Comparison of ENCODE assay signal across 28 cellular contexts in genomic region chr12:16599081-16599480, GRCh38. TPM values are rescaled to one million over a fixed set of nuclear protein-coding genes. Genes with fewer than 3 reads are reported as not detected.
DNase-seq lines count a peak whose midpoint lies in the region; ATAC-seq, FAIRE-seq and TF ChIP-seq lines count a peak whose summit lies in the region.
"Had no signal": no experiment of that assay in that cellular context is flagged by ENCODE, and none has a peak within 500 bp of the region (broad histone marks: within the 10 kb centered on the region; RNA-seq: fewer than 3 reads in every experiment).

No MANE protein-coding gene starts in this region.

- no peak for TF ChIP-seq POLR2A in sigmoid colon (IDR thresholded peaks at IDR 0.05)

- no peak overlapping the region for H2AFZ ChIP-seq in GM23338

- H3K9me3 Mint-ChIP-seq in GM23338: no peaks in the 10 kb centered on the region
- H3K9me3 Mint-ChIP-seq: activated T-cell treated with anti-CD3 and anti-CD28 coated beads, Interleukin-2, amount 50 U/mL, for 4 hours; nephron had no signal

- 88 to 89% methylated on average over 6 of the region's 6 CpGs for WGBS in sigmoid colon, 2 donors

- no peaks in the 10 kb centered on the region for H3F3A ChIP-seq in GM23338 (replicated peaks; ENCODE audit: low read depth)

- DNase-seq in DMS53 treated with DMSO at 0.1 percent for 48 hours (lab: John Stamatoyannopoulos, UW; ENCODE audit: unreplicated experiment) (peak; percentile 87), GM23338 (ENCODE audit: low spot score) (no peak), bronchial epithelial cell (ENCODE audit: low read depth) (peak; percentile 69), sigmoid colon (peak; percentile 82), OCI-M1 (lab: John Stamatoyannopoulos, UW) (no peak), RCC 7860 (ENCODE audit: low spot score) (no peak)
- DNase-seq: activated CD4-positive, alpha-beta T cell treated with anti-CD3 and anti-CD28 coated beads for 48 hours; activated T-cell treated with anti-CD3 and anti-CD28 coated beads, Interleukin-2, amount 50 U/mL, for 4 hours; adrenal gland; colonic mucosa; esophagus squamous epithelium; hippocampal formation; immature natural killer cell; left ventricle myocardium inferior; midbrain; NCI-H187; NCI-H82; stimulated activated naive CD4-positive, alpha-beta T cell treated with Interleukin-2 at 50 U/mL for 16 hours; tibial artery had no signal

- H3K9me3 ChIP-seq in sigmoid colon: no peaks in the 10 kb centered on the region
- H3K9me3 ChIP-seq: adrenal gland, colonic mucosa, esophagus squamous epithelium, left ventricle myocardium inferior, right atrium auricular region, tibial artery had no signal

- peak in 1 of 4 donors; percentile 53 for TF ChIP-seq EP300 in sigmoid colon (IDR thresholded peaks at IDR 0.05)

- H3K27me3 Mint-ChIP-seq in GM23338 (ENCODE audit: insufficient read depth, low read depth, poor library complexity): peaks cover 3% of the 10 kb centered on the region

- H3K27ac ChIP-seq in GM23338 (ENCODE audit: low read depth) (no peak overlapping the region), sigmoid colon (peak overlapping the region; percentile 84 to 91 (median 84))
- H3K27ac ChIP-seq: adrenal gland, colonic mucosa, esophagus squamous epithelium, left ventricle myocardium inferior, right atrium auricular region, tibial artery had no signal

- H3K79me2 ChIP-seq in GM23338 (replicated peaks; ENCODE audit: insufficient read depth): no peaks in the 10 kb centered on the region

- no peaks in the 10 kb centered on the region for H3K9me2 ChIP-seq in GM23338 (ENCODE audit: insufficient read depth)

- H3K36me3 Mint-ChIP-seq in GM23338 (ENCODE audit: low read depth): no peaks in the 10 kb centered on the region; the same call in 2 of the 3 replicates

- 0 out of 2 replicates have a peak overlapping the region, but pooled peaks have one; percentile 68 for H3K4me2 ChIP-seq in GM23338

- peaks cover 59% of the 10 kb centered on the region for H3K4me1 Mint-ChIP-seq in GM23338
- H3K4me1 Mint-ChIP-seq: immature natural killer cell had no signal

- H3K27ac Mint-ChIP-seq in GM23338: peak overlapping the region; percentile 25; the same call in 1 of the 2 replicates
- H3K27ac Mint-ChIP-seq: immature natural killer cell, nephron had no signal

- H3K27me3 ChIP-seq in GM23338 (ENCODE audit: insufficient read depth) (peaks cover 5% of the 10 kb centered on the region; the same call in 1 of the 2 replicates), bronchial epithelial cell (ENCODE audit: control insufficient read depth, insufficient read depth, low read length) (no peaks in the 10 kb centered on the region), sigmoid colon (no peaks in the 10 kb centered on the region)
- H3K27me3 ChIP-seq: adrenal gland, colonic mucosa, right atrium auricular region, tibial artery had no signal

- no peaks in the 10 kb centered on the region for H4K20me1 ChIP-seq in GM23338 (replicated peaks; ENCODE audit: insufficient read depth)

- intact Hi-C loops in sigmoid colon (cut with DNase I): loop anchor here (10.0 kb wide), 1 partner anchor 684 kb away; the partner anchor contains the start of gene DERA

- H3K4me3 ChIP-seq in GM23338: no peak overlapping the region
- H3K4me3 ChIP-seq in bronchial epithelial cell (ENCODE audit: low read depth, low read length): peak overlapping the region; percentile 25
- H3K4me3 ChIP-seq in sigmoid colon: peak overlapping the region in 3 of 4 donors; percentile 11 to 37 (median 33)
- H3K4me3 ChIP-seq: adrenal gland, colonic mucosa, esophagus squamous epithelium, left ventricle myocardium inferior, right atrium auricular region, tibial artery had no signal

- H3K4me1 ChIP-seq in GM23338 (ENCODE audit: insufficient read depth) (peaks cover 52% of the 10 kb centered on the region), sigmoid colon (peaks cover 0 to 37% (median 15%) of the 10 kb centered on the region in 4 donors)
- H3K4me1 ChIP-seq: adrenal gland, colonic mucosa, esophagus squamous epithelium, left ventricle myocardium inferior, right atrium auricular region, tibial artery had no signal

- no peak overlapping the region for H3K4me3 Mint-ChIP-seq in GM23338
- H3K4me3 Mint-ChIP-seq: activated T-cell treated with anti-CD3 and anti-CD28 coated beads, Interleukin-2, amount 50 U/mL, for 4 hours; immature natural killer cell; nephron had no signal

- FAIRE-seq in bronchial epithelial cell (lab: Jason Lieb, UNC) (no peak), RCC 7860 (lab: Jason Lieb, UNC) (no peak)
- FAIRE-seq: D721Med, frontal cortex had no signal

- H3K36me3 ChIP-seq in GM23338 (ENCODE audit: insufficient read depth): no peaks in the 10 kb centered on the region
- H3K36me3 ChIP-seq in bronchial epithelial cell (ENCODE audit: control insufficient read depth, insufficient read depth, low read length): no peaks in the 10 kb centered on the region
- H3K36me3 ChIP-seq in sigmoid colon: no peaks in the 10 kb centered on the region
- H3K36me3 ChIP-seq: adrenal gland, colonic mucosa, esophagus squamous epithelium, left ventricle myocardium inferior, right atrium auricular region, tibial artery had no signal

- TF ChIP-seq CTCF in GM23338 (conservative IDR thresholded peaks at IDR 0.05; ENCODE audit: low read depth in 2 of 2) (no peak), bronchial epithelial cell (IDR thresholded peaks at IDR 0.05; ENCODE audit: insufficient read depth, low read length, severe bottlenecking) (no peak), sigmoid colon (IDR thresholded peaks at IDR 0.05) (no peak)

- ATAC-seq in GM23338 (no peak), GM18868 (IDR thresholded peaks at IDR 0.05; ENCODE audit: unreplicated experiment) (no peak)
- ATAC-seq: activated T-cell treated with anti-CD3 and anti-CD28 coated beads, Interleukin-2, amount 50 U/mL, for 4 hours; Right ventricle myocardium inferior had no signal

TF ChIP-seq in GM23338, 12 proteins besides CTCF, POLR2A, EP300 and RAD21 (continues in another document):
- TF ChIP-seq CREB1 (CRISPR knock-in tag; IDR thresholded peaks at IDR 0.05; ENCODE audit: low read depth): no peak
- TF ChIP-seq, protein P1, sequence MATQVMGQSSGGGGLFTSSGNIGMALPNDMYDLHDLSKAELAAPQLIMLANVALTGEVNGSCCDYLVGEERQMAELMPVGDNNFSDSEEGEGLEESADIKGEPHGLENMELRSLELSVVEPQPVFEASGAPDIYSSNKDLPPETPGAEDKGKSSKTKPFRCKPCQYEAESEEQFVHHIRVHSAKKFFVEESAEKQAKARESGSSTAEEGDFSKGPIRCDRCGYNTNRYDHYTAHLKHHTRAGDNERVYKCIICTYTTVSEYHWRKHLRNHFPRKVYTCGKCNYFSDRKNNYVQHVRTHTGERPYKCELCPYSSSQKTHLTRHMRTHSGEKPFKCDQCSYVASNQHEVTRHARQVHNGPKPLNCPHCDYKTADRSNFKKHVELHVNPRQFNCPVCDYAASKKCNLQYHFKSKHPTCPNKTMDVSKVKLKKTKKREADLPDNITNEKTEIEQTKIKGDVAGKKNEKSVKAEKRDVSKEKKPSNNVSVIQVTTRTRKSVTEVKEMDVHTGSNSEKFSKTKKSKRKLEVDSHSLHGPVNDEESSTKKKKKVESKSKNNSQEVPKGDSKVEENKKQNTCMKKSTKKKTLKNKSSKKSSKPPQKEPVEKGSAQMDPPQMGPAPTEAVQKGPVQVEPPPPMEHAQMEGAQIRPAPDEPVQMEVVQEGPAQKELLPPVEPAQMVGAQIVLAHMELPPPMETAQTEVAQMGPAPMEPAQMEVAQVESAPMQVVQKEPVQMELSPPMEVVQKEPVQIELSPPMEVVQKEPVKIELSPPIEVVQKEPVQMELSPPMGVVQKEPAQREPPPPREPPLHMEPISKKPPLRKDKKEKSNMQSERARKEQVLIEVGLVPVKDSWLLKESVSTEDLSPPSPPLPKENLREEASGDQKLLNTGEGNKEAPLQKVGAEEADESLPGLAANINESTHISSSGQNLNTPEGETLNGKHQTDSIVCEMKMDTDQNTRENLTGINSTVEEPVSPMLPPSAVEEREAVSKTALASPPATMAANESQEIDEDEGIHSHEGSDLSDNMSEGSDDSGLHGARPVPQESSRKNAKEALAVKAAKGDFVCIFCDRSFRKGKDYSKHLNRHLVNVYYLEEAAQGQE (IDR thresholded peaks at IDR 0.05; ENCODE audit: unreplicated experiment): no peak
- no peak for TF ChIP-seq ZNF331 (CRISPR knock-in tag; IDR thresholded peaks at IDR 0.05; ENCODE audit: low read depth)
- TF ChIP-seq, protein P2, sequence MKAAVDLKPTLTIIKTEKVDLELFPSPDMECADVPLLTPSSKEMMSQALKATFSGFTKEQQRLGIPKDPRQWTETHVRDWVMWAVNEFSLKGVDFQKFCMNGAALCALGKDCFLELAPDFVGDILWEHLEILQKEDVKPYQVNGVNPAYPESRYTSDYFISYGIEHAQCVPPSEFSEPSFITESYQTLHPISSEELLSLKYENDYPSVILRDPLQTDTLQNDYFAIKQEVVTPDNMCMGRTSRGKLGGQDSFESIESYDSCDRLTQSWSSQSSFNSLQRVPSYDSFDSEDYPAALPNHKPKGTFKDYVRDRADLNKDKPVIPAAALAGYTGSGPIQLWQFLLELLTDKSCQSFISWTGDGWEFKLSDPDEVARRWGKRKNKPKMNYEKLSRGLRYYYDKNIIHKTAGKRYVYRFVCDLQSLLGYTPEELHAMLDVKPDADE (IDR thresholded peaks at IDR 0.05): no peak
- TF ChIP-seq STAT1 (IDR thresholded peaks at IDR 0.05; ENCODE audit: unreplicated experiment): no peak

RNA-seq across cellular contexts. Expression of gene LMO3, which starts 6.9 kb away (rescaled TPM):
- total RNA-seq in GM23338 (2014; rRNA removed; shearing (Covaris generic)): 15.1 and 15.2 TPM in 2 replicates
- polyA plus RNA-seq in GM23338 (2016; fragmentation: Nextera tagmentation; extraction: Ambion mirVana) (5.8 and 7.9 TPM in 2 replicates), sigmoid colon (1 to 10 TPM in 2 of 3 donors, under 1 TPM in 1; 0.46 to 9.0 (median 5.1) TPM)
- total RNA-seq in bronchial epithelial cell (0.26 and 3.3 TPM in 2 replicates), sigmoid colon (100 to 1,000 TPM; 228 to 403 (median 367) TPM)
- total RNA-seq: activated CD8-positive, alpha-beta memory T cell treated with anti-CD3 and anti-CD28 coated beads for 36 hours; M059J; T-helper 2 cell treated with Interferon-gamma antibody and Interleukin-4, amounts not matched to agents 100 ng/mL and 5 ng/mL, for 36 hours had no signal
- polyA plus RNA-seq: immature natural killer cell had no signal

Comparison
In these comparisons a context has a peak if more than half of its experiments do, and no peak if none do; other contexts are left out.
1. DNase-seq: peak in DMS53 treated with DMSO at 0.1 percent for 48 hours (single experiment), bronchial epithelial cell (single experiment) and sigmoid colon (single experiment); none in GM23338 (single experiment), OCI-M1 (single experiment) and RCC 7860 (single experiment).
2. RNA of gene LMO3, which starts 6.9 kb away (total RNA-seq): 228 to 403 TPM in sigmoid colon; 15.1 to 15.2 TPM in GM23338 and 0.26 to 3.3 TPM in bronchial epithelial cell; every median in the first group is over 10 times any median in the second.